Comparison of ENCODE assay signal across 1 cellular context in genomic region chr9:34603610-34604231, GRCh38.
TF ChIP-seq lines count a peak whose summit lies in the region.

No MANE protein-coding gene starts in this region.

TF ChIP-seq in HepG2, 621 proteins besides CTCF, POLR2A, EP300 and RAD21 (continued from another document):
- TF ChIP-seq IRF9 (CRISPR knock-in tag; IDR thresholded peaks at IDR 0.05; ENCODE audit: borderline replicate concordance) (0 out of 2 replicates have a peak, but pooled peaks have one; percentile 40), ASH2L (IDR thresholded peaks at IDR 0.05; ENCODE audit: insufficient read length, low read depth, low read length) (no peak), YEATS2 (CRISPR knock-in tag; IDR thresholded peaks at IDR 0.05; ENCODE audit: borderline replicate concordance) (peak; percentile 44; the same call in 1 of the 2 replicates)
TF ChIP-seq in HepG2: peak in this region for 12.
